24 cellular contexts compared by ENCODE assay signal in the genomic region with DNA sequence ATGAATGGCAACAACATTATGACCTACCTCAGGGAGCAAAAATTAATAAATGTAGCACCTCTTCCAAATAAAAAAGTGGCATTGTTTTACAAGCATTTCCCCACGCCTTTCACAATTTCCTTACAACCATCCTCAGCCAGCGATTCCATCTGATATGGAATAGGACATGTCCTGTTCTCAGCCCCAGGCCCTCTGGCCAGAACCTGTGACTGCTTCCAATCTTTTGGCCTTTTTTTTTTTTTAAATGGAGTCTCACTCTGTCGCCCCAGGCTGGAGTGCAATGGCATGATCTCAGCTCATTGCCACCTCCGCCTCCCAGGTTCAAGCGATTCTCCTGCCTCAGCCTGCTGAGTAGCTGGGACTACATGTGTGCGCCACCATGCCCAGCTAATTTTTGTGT. TPM values are rescaled to one million over a fixed set of nuclear protein-coding genes. Genes with fewer than 3 reads are reported as not detected.
DNase-seq lines count a peak whose midpoint lies in the region; ATAC-seq, FAIRE-seq and TF ChIP-seq lines count a peak whose summit lies in the region.
"Had no signal": no experiment of that assay in that cellular context is flagged by ENCODE, and none has a peak within 500 bp of the region (broad histone marks: within the 10 kb centered on the region; RNA-seq: fewer than 3 reads in every experiment).

No MANE protein-coding gene starts in this region.

- H3K4me1 ChIP-seq in HepG2 (ENCODE audit: insufficient read depth, low read length) (peaks cover 36% of the 10 kb centered on the region), right lobe of liver (peaks cover 0 to 21% (median 0%) of the 10 kb centered on the region in 4 donors), neural progenitor cell (no peaks in the 10 kb centered on the region)
- H3K4me1 ChIP-seq: A549; BE2C; BLaER1 treated with 17β-estradiol and CSF1 and Interleukin-3, amounts not matched to agents 10 nM and 100 nM had no signal

- no peaks in the 10 kb centered on the region for H3F3A ChIP-seq in neural progenitor cell (ENCODE audit: low read depth)

- TF ChIP-seq RAD21 in HepG2 (CRISPR knock-in tag; IDR thresholded peaks at IDR 0.05), result no peak

- no peaks in the 10 kb centered on the region for H3K9me3 ChIP-seq in HepG2 (ENCODE audit: low read length)
- no peaks in the 10 kb centered on the region for H3K9me3 ChIP-seq in right lobe of liver
- H3K9me3 ChIP-seq in neural progenitor cell (ENCODE audit: low read depth), result no peaks in the 10 kb centered on the region
- H3K9me3 ChIP-seq: A549; BE2C; BLaER1 treated with 17β-estradiol and CSF1 and Interleukin-3, amounts not matched to agents 10 nM and 100 nM had no signal

- no peak overlapping the region for H3K4me3 ChIP-seq in HepG2 (replicated peaks in 1 of 3; ENCODE audit: insufficient read depth in 1 of 3, low read depth in 2 of 3, low read length in 3 of 3)
- no peak overlapping the region for H3K4me3 ChIP-seq in right lobe of liver
- no peak overlapping the region for H3K4me3 ChIP-seq in neural progenitor cell
- H3K4me3 ChIP-seq: A549; BLaER1 treated with 17β-estradiol and CSF1 and Interleukin-3, amounts not matched to agents 10 nM and 100 nM had no signal

- H4K20me1 ChIP-seq in HepG2 (ENCODE audit: insufficient read depth, low read length), result no peaks in the 10 kb centered on the region
- H4K20me1 ChIP-seq in neural progenitor cell (ENCODE audit: low read depth), result no peaks in the 10 kb centered on the region
- H4K20me1 ChIP-seq: BLaER1 treated with 17β-estradiol and CSF1 and Interleukin-3, amounts not matched to agents 10 nM and 100 nM had no signal

- POLR2A ChIA-PET in HepG2 (lab: Yijun Ruan, JAX), result interaction anchor here (1.1 to 1.9 kb wide), 2 partner anchors 29 to 33 kb away, joined by 3 to 4 read pairs; partner anchors contain the start of gene NINJ1

- no peak for ATAC-seq in HepG2
- no peak for ATAC-seq in right lobe of liver
- ATAC-seq: A549 had no signal

- no peak for TF ChIP-seq CTCF in HepG2 (CRISPR knock-in tag; IDR thresholded peaks at IDR 0.05)
- no peak for TF ChIP-seq CTCF in right lobe of liver (IDR thresholded peaks at IDR 0.05)
- no peak for TF ChIP-seq CTCF in glutamatergic neuron (IDR thresholded peaks at IDR 0.05; ENCODE audit: partially characterized antibody, unreplicated experiment)
- TF ChIP-seq CTCF in neural progenitor cell (IDR thresholded peaks at IDR 0.05), result no peak

- intact Hi-C loops in HepG2 (cut with micrococcal nuclease; ENCODE audit: unreplicated experiment) (no loop called here), right lobe of liver (cut with DNase I) (no loop called here)

- H3K27me3 Mint-ChIP-seq in glutamatergic neuron (ENCODE audit: unreplicated experiment) (no peaks in the 10 kb centered on the region), neural progenitor cell (ENCODE audit: insufficient read depth, low read depth) (peaks cover 7% of the 10 kb centered on the region)
- H3K27me3 Mint-ChIP-seq: CD4-positive, alpha-beta T cell; CD8-positive, alpha-beta memory T cell had no signal

- H3K36me3 ChIP-seq in HepG2 (replicated peaks in 1 of 2; ENCODE audit: control insufficient read depth in 1 of 2, insufficient read depth in 2 of 2, low read length in 2 of 2) (no peaks in the 10 kb centered on the region), right lobe of liver (no peaks in the 10 kb centered on the region), neural progenitor cell (no peaks in the 10 kb centered on the region)
- H3K36me3 ChIP-seq: BE2C; BLaER1 treated with 17β-estradiol and CSF1 and Interleukin-3, amounts not matched to agents 10 nM and 100 nM had no signal

- H3K4me1 Mint-ChIP-seq in glutamatergic neuron (ENCODE audit: low read depth, unreplicated experiment), result peaks cover 22% of the 10 kb centered on the region
- H3K4me1 Mint-ChIP-seq in neural progenitor cell, result peaks cover 10% of the 10 kb centered on the region
- H3K4me1 Mint-ChIP-seq: CD14-positive monocyte had no signal

- H3K27ac ChIP-seq in HepG2 (ENCODE audit: extremely low read length, insufficient read depth, low read length) (no peak overlapping the region), right lobe of liver (no peak overlapping the region), neural progenitor cell (no peak overlapping the region)
- H3K27ac ChIP-seq: A549; BLaER1 treated with 17β-estradiol and CSF1 and Interleukin-3, amounts not matched to agents 10 nM and 100 nM had no signal

- H3K27ac Mint-ChIP-seq in glutamatergic neuron (ENCODE audit: unreplicated experiment) (peak overlapping the region; percentile 1), neural progenitor cell (peak overlapping the region; percentile 8)
- H3K27ac Mint-ChIP-seq: CD14-positive monocyte; CD4-positive, alpha-beta T cell had no signal

- TF ChIP-seq POLR2A in HepG2 (IDR thresholded peaks at IDR 0.05; ENCODE audit: insufficient read depth in 1 of 2, low read depth in 2 of 2, low read length in 2 of 2) (no peak), right lobe of liver (IDR thresholded peaks at IDR 0.05) (no peak)

- H3K9ac ChIP-seq in HepG2 (ENCODE audit: insufficient read depth, low read depth, low read length), result no peak overlapping the region
- H3K9ac ChIP-seq in neural progenitor cell, result no peak overlapping the region
- H3K9ac ChIP-seq: BLaER1 treated with 17β-estradiol and CSF1 and Interleukin-3, amounts not matched to agents 10 nM and 100 nM had no signal

- no peak for FAIRE-seq in HepG2 (lab: Jason Lieb, UNC)
- FAIRE-seq: A549, D721Med, GM12892, H54 had no signal

- DNase-seq in HepG2 (ENCODE audit: low spot score) (no peak), right lobe of liver (no peak), glutamatergic neuron (no peak), neural progenitor cell (ENCODE audit: low spot score) (no peak), GF-D8 (lab: John Stamatoyannopoulos, UW) (no peak), NOMO-1 (lab: John Stamatoyannopoulos, UW; ENCODE audit: unreplicated experiment in 2 of 2) (no peak)
- DNase-seq in activated CD4-positive, alpha-beta T cell treated with anti-CD3 and anti-CD28 coated beads for 48 hours, result no peak
- DNase-seq: 8988T; ACHN; AML-193; BE2C; CD4-positive, alpha-beta T cell; CD8-positive, alpha-beta memory T cell; DMS 273 treated with DMSO at 0.1 percent for 48 hours; DMS79; EL; GOT3; HCEC 1CT had no signal

- TF ChIP-seq EP300 in HepG2 (IDR thresholded peaks at IDR 0.05; ENCODE audit: low read depth in 2 of 2, low read length in 2 of 2) (no peak), HepG2 (CRISPR knock-in tag; IDR thresholded peaks at IDR 0.05; ENCODE audit: borderline replicate concordance) (no peak)

- H3K36me3 Mint-ChIP-seq in glutamatergic neuron (ENCODE audit: unreplicated experiment) (no peaks in the 10 kb centered on the region), neural progenitor cell (no peaks in the 10 kb centered on the region)
- H3K36me3 Mint-ChIP-seq: CD14-positive monocyte; CD8-positive, alpha-beta memory T cell had no signal

- 73% methylated on average over 6 of the region's 6 CpGs for WGBS in HepG2 (ENCODE audit: low lambda C conversion rate)
- 64% methylated on average over 3 of the region's 6 CpGs for WGBS in right lobe of liver (ENCODE audit: insufficient coverage, low coverage, low lambda C conversion rate, missing lambda C conversion rate)

- H3K27me3 ChIP-seq in HepG2 (ENCODE audit: control insufficient read depth in 1 of 2, insufficient read depth in 2 of 2, low read length in 2 of 2) (peaks cover 2 to 19% of the 10 kb centered on the region in 2 experiments; a peak in 4 of 5 replicates), right lobe of liver (no peaks in the 10 kb centered on the region), neural progenitor cell (no peaks in the 10 kb centered on the region)
- H3K27me3 ChIP-seq: BE2C; BLaER1 treated with 17β-estradiol and CSF1 and Interleukin-3, amounts not matched to agents 10 nM and 100 nM had no signal

- CTCF ChIA-PET in HepG2 (lab: Yijun Ruan, JAX; ENCODE audit: low intra/inter-chr PET ratio, low total read pairs), result no interaction called here

- H3K79me2 ChIP-seq in HepG2 (ENCODE audit: insufficient read depth, low read length) (no peaks in the 10 kb centered on the region), neural progenitor cell (ENCODE audit: low read depth) (no peaks in the 10 kb centered on the region)

- H3K9me3 Mint-ChIP-seq in glutamatergic neuron (ENCODE audit: unreplicated experiment) (peaks cover 3% of the 10 kb centered on the region), neural progenitor cell (no peaks in the 10 kb centered on the region)
- H3K9me3 Mint-ChIP-seq: CD14-positive monocyte; CD4-positive, alpha-beta T cell; CD8-positive, alpha-beta memory T cell had no signal

- in situ Hi-C loops in HepG2 (cut with HindIII; ENCODE audit: extremely low pct_ligation_motif_present, low pct_unique_long_range_greater_than_20kb), result loop anchor here (25.0 kb wide), 1 partner anchor 270 kb away; no protein-coding TSS in a partner anchor

- H2AFZ ChIP-seq in HepG2 (ENCODE audit: low read length), result no peak overlapping the region
- H2AFZ ChIP-seq in neural progenitor cell (replicated peaks), result no peak overlapping the region

- no TSS peak for BruUV-seq in HepG2 (replicated peaks; lab: Mats Ljungman, UMichigan)

- H3K4me3 Mint-ChIP-seq in glutamatergic neuron (ENCODE audit: unreplicated experiment) (no peak overlapping the region), neural progenitor cell (no peak overlapping the region)
- H3K4me3 Mint-ChIP-seq: CD14-positive monocyte; CD4-positive, alpha-beta T cell; CD8-positive, alpha-beta memory T cell had no signal

- H3K4me2 ChIP-seq in HepG2 (ENCODE audit: low read depth, low read length) (peak overlapping the region; percentile 46; the same call in 1 of the 2 replicates), neural progenitor cell (no peak overlapping the region)
- H3K4me2 ChIP-seq: A549; BLaER1 treated with 17β-estradiol and CSF1 and Interleukin-3, amounts not matched to agents 10 nM and 100 nM had no signal

RNA-seq across cellular contexts. Expression of gene WNK2, which starts 16.8 kb away (rescaled TPM):
- 10.5 and 16.6 TPM in 2 replicates for total RNA-seq in HepG2 (2016; rRNA removed; fragmentation: Illumina TruSeq; extraction: Trizol)
- total RNA-seq in HepG2 (2016; cell fraction: cytosol; rRNA removed; fragmentation: Illumina TruSeq; extraction: Trizol; ENCODE audit: low read depth), result 2.8 and 5.4 TPM in 2 replicates
- 7.9 and 14.6 TPM in 2 replicates for total RNA-seq in HepG2 (2016; cell fraction: insoluble cytoplasmic fraction; rRNA removed; fragmentation: Illumina TruSeq; extraction: Trizol)
- 9.4 and 9.8 TPM in 2 replicates for total RNA-seq in HepG2 (2016; cell fraction: membrane; rRNA removed; fragmentation: Illumina TruSeq; extraction: Trizol)
- total RNA-seq in HepG2 (2016; cell fraction: nucleus; rRNA removed; fragmentation: Illumina TruSeq; extraction: Trizol), result 21.0 and 29.3 TPM in 2 replicates
- 11.4 and 12.0 TPM in 2 replicates for polyA plus RNA-seq in HepG2 (2011; rRNA removed)
- 3.1 and 5.3 TPM in 2 replicates for polyA plus RNA-seq in HepG2 (2011; cell fraction: cytosol; rRNA removed)
- polyA plus RNA-seq in HepG2 (2011; cell fraction: nucleus; rRNA removed), result 98.4 and 126 TPM in 2 replicates
- polyA plus RNA-seq in HepG2 (2012), result 29.1 and 39.4 TPM in 2 replicates
- polyA plus RNA-seq in HepG2 (2016; cell fraction: cytosol; fragmentation: Illumina TruSeq; extraction: Trizol; ENCODE audit: low read depth), result 3.2 and 4.2 TPM in 2 replicates
- polyA plus RNA-seq in HepG2 (2016; cell fraction: insoluble cytoplasmic fraction; fragmentation: Illumina TruSeq; extraction: Trizol; ENCODE audit: low read depth), result 18.9 and 27.7 TPM in 2 replicates
- 4.9 and 6.5 TPM in 2 replicates for polyA plus RNA-seq in HepG2 (2016; cell fraction: membrane; fragmentation: Illumina TruSeq; extraction: Trizol; ENCODE audit: low read depth)
- 87.2 and 94.8 TPM in 2 replicates for polyA plus RNA-seq in HepG2 (2016; cell fraction: nucleus; fragmentation: Illumina TruSeq; extraction: Trizol; ENCODE audit: insufficient read depth, low read depth)
- 8.4 and 22.7 TPM in 2 replicates for polyA minus RNA-seq in HepG2 (2011; rRNA and poly(A)+ RNA removed; ENCODE audit: low replicate concordance)
- polyA minus RNA-seq in HepG2 (2011; cell fraction: cytosol; rRNA and poly(A)+ RNA removed), result 15.8 and 17.9 TPM in 2 replicates
- 32.8 and 40.0 TPM in 2 replicates for polyA minus RNA-seq in HepG2 (2011; cell fraction: nucleus; rRNA and poly(A)+ RNA removed)
- 1 to 10 TPM in 5 of 6 experiments, under 1 TPM in 1; 0.43 to 3.6 (median 1.3) TPM for total RNA-seq in right lobe of liver
- total RNA-seq in glutamatergic neuron (ENCODE audit: unreplicated experiment), result 336 TPM
- 6.2 and 16.7 TPM in 2 replicates for total RNA-seq in neural progenitor cell (ENCODE audit: low replicate concordance)
- polyA plus RNA-seq: CD14-positive monocyte; CD8-positive, alpha-beta memory T cell had no signal

RNA-seq across cellular contexts. Expression of gene NINJ1, which starts 33.1 kb away (rescaled TPM):
- total RNA-seq in HepG2 (2016; rRNA removed; fragmentation: Illumina TruSeq; extraction: Trizol) (77.1 and 92.1 TPM in 2 replicates), right lobe of liver (100 to 1,000 TPM in 1 of 6 experiments, 10 to 100 TPM in 5; 35.6 to 103 (median 65.1) TPM), glutamatergic neuron (ENCODE audit: unreplicated experiment) (29.4 TPM), neural progenitor cell (ENCODE audit: low replicate concordance) (3.9 and 27.3 TPM in 2 replicates)
- total RNA-seq in HepG2 (2016; cell fraction: cytosol; rRNA removed; fragmentation: Illumina TruSeq; extraction: Trizol; ENCODE audit: low read depth), result 104 and 127 TPM in 2 replicates
- total RNA-seq in HepG2 (2016; cell fraction: insoluble cytoplasmic fraction; rRNA removed; fragmentation: Illumina TruSeq; extraction: Trizol), result 66.8 and 94.8 TPM in 2 replicates
- total RNA-seq in HepG2 (2016; cell fraction: membrane; rRNA removed; fragmentation: Illumina TruSeq; extraction: Trizol), result 149 and 180 TPM in 2 replicates
- total RNA-seq in HepG2 (2016; cell fraction: nucleus; rRNA removed; fragmentation: Illumina TruSeq; extraction: Trizol), result 48.9 and 58.7 TPM in 2 replicates
- 81.2 and 109 TPM in 2 replicates for polyA plus RNA-seq in HepG2 (2011; rRNA removed)
- polyA plus RNA-seq in HepG2 (2011; cell fraction: cytosol; rRNA removed), result 83.2 and 110 TPM in 2 replicates
- polyA plus RNA-seq in HepG2 (2011; cell fraction: nucleus; rRNA removed), result 62.3 and 83.6 TPM in 2 replicates
- 77.3 and 145 TPM in 2 replicates for polyA plus RNA-seq in HepG2 (2012)
- polyA plus RNA-seq in HepG2 (2016; cell fraction: cytosol; fragmentation: Illumina TruSeq; extraction: Trizol; ENCODE audit: low read depth), result 196 and 226 TPM in 2 replicates
- polyA plus RNA-seq in HepG2 (2016; cell fraction: insoluble cytoplasmic fraction; fragmentation: Illumina TruSeq; extraction: Trizol; ENCODE audit: low read depth), result 104 and 130 TPM in 2 replicates
- 235 and 242 TPM in 2 replicates for polyA plus RNA-seq in HepG2 (2016; cell fraction: membrane; fragmentation: Illumina TruSeq; extraction: Trizol; ENCODE audit: low read depth)
- 122 and 127 TPM in 2 replicates for polyA plus RNA-seq in HepG2 (2016; cell fraction: nucleus; fragmentation: Illumina TruSeq; extraction: Trizol; ENCODE audit: insufficient read depth, low read depth)
- 22.5 and 101 TPM in 2 replicates for polyA minus RNA-seq in HepG2 (2011; rRNA and poly(A)+ RNA removed; ENCODE audit: low replicate concordance)
- polyA minus RNA-seq in HepG2 (2011; cell fraction: cytosol; rRNA and poly(A)+ RNA removed), result 26.1 and 26.7 TPM in 2 replicates
- 17.8 and 21.8 TPM in 2 replicates for polyA minus RNA-seq in HepG2 (2011; cell fraction: nucleus; rRNA and poly(A)+ RNA removed)

Comparison
In these comparisons a context has a peak if more than half of its experiments do, and no peak if none do; other contexts are left out.
1. RNA of gene WNK2, which starts 16.8 kb away (total RNA-seq): 336 TPM in glutamatergic neuron (single experiment); 2.8 to 29.3 TPM in HepG2, 6.2 to 16.7 TPM in neural progenitor cell and 0.43 to 3.6 TPM in right lobe of liver; every median in the first group is over 10 times any median in the second.